In the genomic region with DNA sequence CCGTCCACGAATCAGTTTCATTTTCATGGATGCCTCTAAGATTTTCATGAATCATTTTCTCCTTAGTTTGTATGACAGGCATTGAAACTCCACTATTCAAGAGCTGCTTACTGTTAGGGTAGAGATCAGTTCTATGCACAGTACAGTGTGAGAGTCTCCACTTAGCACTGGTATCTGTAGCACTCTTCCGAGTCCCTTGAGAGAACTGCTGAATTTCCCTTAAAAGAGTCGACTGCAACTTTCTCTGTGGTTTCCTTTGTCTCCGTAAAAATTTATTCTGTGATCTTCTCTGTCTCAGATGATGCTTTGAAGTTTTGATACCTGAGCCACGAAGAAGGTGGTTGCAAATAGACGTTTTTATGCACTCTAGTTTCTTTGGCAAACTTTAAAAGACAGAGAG, we compare ENCODE assay signal across 21 cellular contexts. TPM values are rescaled to one million over a fixed set of nuclear protein-coding genes. Genes with fewer than 3 reads are reported as not detected.
DNase-seq lines count a peak whose midpoint lies in the region; ATAC-seq and TF ChIP-seq lines count a peak whose summit lies in the region.
"Had no signal": no experiment of that assay in that cellular context is flagged by ENCODE, and none has a peak within 500 bp of the region (broad histone marks: within the 10 kb centered on the region; RNA-seq: fewer than 3 reads in every experiment).

No MANE protein-coding gene starts in this region.

- ATAC-seq in HG02798 (IDR thresholded peaks at IDR 0.05; ENCODE audit: poor library complexity, unreplicated experiment) (peak; percentile 39), HG03095 (IDR thresholded peaks at IDR 0.05; ENCODE audit: unreplicated experiment) (no peak)
- peak; percentile 97 for ATAC-seq in activated T-helper 17 cell treated with anti-CD3 and anti-CD28 coated beads, Interleukin-2, amount 50 U/mL, for 72 hours (replicated peaks)
- ATAC-seq in natural killer cell treated with Interleukin-12 subunit alpha and Interleukin-12 subunit beta and Interleukin-15 and Interleukin-18, amount 100 ng/mL, for 72 hours: peak in 1 of 2 donors; percentile 79
- ATAC-seq: gastroesophageal sphincter, K562, pancreas had no signal

- DNase-seq in activated CD4-positive, alpha-beta T cell treated with anti-CD3 and anti-CD28 coated beads, Interleukin-2, amount 10 ng/mL, durations not matched to agents 7 days and 5 days: peak; percentile 44
- no peak for DNase-seq in activated CD4-positive, alpha-beta T cell treated with anti-CD3 and anti-CD28 coated beads for 1 hour
- DNase-seq in natural killer cell treated with Interleukin-12 subunit alpha and Interleukin-12 subunit beta and Interleukin-15 and Interleukin-18, amount 100 ng/mL, for 72 hours (ENCODE audit: low spot score): no peak
- no peak for DNase-seq in SK-N-SH
- no peak for DNase-seq in type B pancreatic cell (ENCODE audit: extremely low spot score, unreplicated experiment)
- DNase-seq: colonic mucosa; DMS79 treated with DMSO at 0.1 percent for 48 hours; left ventricle myocardium inferior; NCI-H1092 treated with DMSO at 0.1 percent for 48 hours; NK-92 treated with Interleukin-12 subunit alpha and Interleukin-12 subunit beta, amount 100 ng/mL, for 24 hours; pancreas; upper lobe of left lung had no signal

- no peaks in the 10 kb centered on the region; a peak in 1 of 4 replicates for H3K4me1 ChIP-seq in SK-N-SH (ENCODE audit: control insufficient read depth in 1 of 2, insufficient read depth in 2 of 2, low read depth in 1 of 2, low read length in 1 of 2)
- H3K4me1 ChIP-seq: A549, colonic mucosa, gastroesophageal sphincter, left ventricle myocardium inferior, pancreas, upper lobe of left lung had no signal

- H3K4me1 Mint-ChIP-seq in activated CD4-positive, alpha-beta T cell treated with anti-CD3 and anti-CD28 coated beads, Interleukin-2, amount 10 ng/mL, durations not matched to agents 7 days and 5 days: peaks cover 81% of the 10 kb centered on the region
- peaks cover 31% of the 10 kb centered on the region for H3K4me1 Mint-ChIP-seq in activated T-helper 17 cell treated with anti-CD3 and anti-CD28 coated beads, Interleukin-2, amount 50 U/mL, for 72 hours
- H3K4me1 Mint-ChIP-seq in natural killer cell treated with Interleukin-12 subunit alpha and Interleukin-12 subunit beta and Interleukin-15 and Interleukin-18, amount 100 ng/mL, for 72 hours (ENCODE audit: low read depth in 2 of 2): peaks cover 40 to 44% of the 10 kb centered on the region in 2 donors
- H3K4me1 Mint-ChIP-seq in type B pancreatic cell (ENCODE audit: unreplicated experiment): no peaks in the 10 kb centered on the region

- H2AFZ ChIP-seq in SK-N-SH (ENCODE audit: low read depth): no peak overlapping the region

- H3K27ac Mint-ChIP-seq in activated CD4-positive, alpha-beta T cell treated with anti-CD3 and anti-CD28 coated beads, Interleukin-2, amount 10 ng/mL, durations not matched to agents 7 days and 5 days: peak overlapping the region; percentile 92
- H3K27ac Mint-ChIP-seq in activated T-helper 17 cell treated with anti-CD3 and anti-CD28 coated beads, Interleukin-2, amount 50 U/mL, for 72 hours: peak overlapping the region; percentile 91
- H3K27ac Mint-ChIP-seq in natural killer cell treated with Interleukin-12 subunit alpha and Interleukin-12 subunit beta and Interleukin-15 and Interleukin-18, amount 100 ng/mL, for 72 hours: peak overlapping the region; percentile 78 to 92
- H3K27ac Mint-ChIP-seq in type B pancreatic cell: no peak overlapping the region

- 91% methylated on average over 7 of the region's 7 CpGs for WGBS in SK-N-SH (ENCODE audit: low lambda C conversion rate)

- no peaks in the 10 kb centered on the region for H3K27me3 ChIP-seq in SK-N-SH (ENCODE audit: insufficient read depth)
- H3K27me3 ChIP-seq: colonic mucosa, gastroesophageal sphincter, pancreas, upper lobe of left lung had no signal

- H3K9ac ChIP-seq in SK-N-SH: no peak overlapping the region

- H3K36me3 ChIP-seq in SK-N-SH (replicated peaks in 1 of 2; ENCODE audit: control insufficient read depth in 1 of 2, insufficient read depth in 2 of 2, low read length in 1 of 2): peaks cover 79 to 91% of the 10 kb centered on the region in 2 experiments

- TF ChIP-seq EP300 in SK-N-SH (IDR thresholded peaks at IDR 0.05; ENCODE audit: borderline replicate concordance in 1 of 2, low read depth in 1 of 2, low read length in 1 of 2): no peak

- H3K27me3 Mint-ChIP-seq in activated CD4-positive, alpha-beta T cell treated with anti-CD3 and anti-CD28 coated beads, Interleukin-2, amount 10 ng/mL, durations not matched to agents 7 days and 5 days: no peaks in the 10 kb centered on the region
- no peaks in the 10 kb centered on the region for H3K27me3 Mint-ChIP-seq in activated T-helper 17 cell treated with anti-CD3 and anti-CD28 coated beads, Interleukin-2, amount 50 U/mL, for 72 hours
- H3K27me3 Mint-ChIP-seq in natural killer cell treated with Interleukin-12 subunit alpha and Interleukin-12 subunit beta and Interleukin-15 and Interleukin-18, amount 100 ng/mL, for 72 hours: no peaks in the 10 kb centered on the region
- no peaks in the 10 kb centered on the region for H3K27me3 Mint-ChIP-seq in type B pancreatic cell

- H3K4me3 Mint-ChIP-seq in activated CD4-positive, alpha-beta T cell treated with anti-CD3 and anti-CD28 coated beads, Interleukin-2, amount 10 ng/mL, durations not matched to agents 7 days and 5 days: peak overlapping the region; percentile 66
- peak overlapping the region; percentile 76 for H3K4me3 Mint-ChIP-seq in activated T-helper 17 cell treated with anti-CD3 and anti-CD28 coated beads, Interleukin-2, amount 50 U/mL, for 72 hours
- peak overlapping the region; percentile 71 for H3K4me3 Mint-ChIP-seq in natural killer cell treated with Interleukin-12 subunit alpha and Interleukin-12 subunit beta and Interleukin-15 and Interleukin-18, amount 100 ng/mL, for 72 hours
- H3K4me3 Mint-ChIP-seq in type B pancreatic cell: no peak overlapping the region

- no peaks in the 10 kb centered on the region for H3K9me3 ChIP-seq in SK-N-SH
- H3K9me3 ChIP-seq: A549, colonic mucosa, gastroesophageal sphincter, left ventricle myocardium inferior, pancreas, upper lobe of left lung had no signal

- no peak overlapping the region for H3K27ac ChIP-seq in SK-N-SH (ENCODE audit: low read depth in 2 of 2, low read length in 1 of 2)
- H3K27ac ChIP-seq: A549, C4-2B, colonic mucosa, epithelial cell of prostate, gastroesophageal sphincter, left ventricle myocardium inferior, pancreas, RWPE1, upper lobe of left lung had no signal

- no peaks in the 10 kb centered on the region for H4K20me1 ChIP-seq in SK-N-SH (ENCODE audit: insufficient read depth)

- POLR2A ChIA-PET in activated CD4-positive, alpha-beta T cell treated with anti-CD3 and anti-CD28 coated beads, Interleukin-2, amount 10 ng/mL, durations not matched to agents 7 days and 5 days (lab: Charles Lee): interaction anchor here (0.8 kb wide), 1 partner anchor 12 kb away, joined by 3 read pairs; no protein-coding TSS in a partner anchor
- POLR2A ChIA-PET in SK-N-SH (lab: Yijun Ruan, JAX): no interaction called here

- CTCF ChIA-PET in activated CD4-positive, alpha-beta T cell treated with anti-CD3 and anti-CD28 coated beads, Interleukin-2, amount 10 ng/mL, durations not matched to agents 7 days and 5 days (lab: Charles Lee): interaction anchor here (0.8 to 1.5 kb wide), 4 partner anchors 13 to 271 kb away, joined by 3 read pairs; a partner anchor contains a TSS
- CTCF ChIA-PET in SK-N-SH (lab: Yijun Ruan, JAX): interaction anchor here (0.9 to 2.3 kb wide), 3 partner anchors 14 to 283 kb away, joined by 3 to 7 read pairs (median 3); a partner anchor contains a TSS

- no peak for TF ChIP-seq RAD21 in SK-N-SH (IDR thresholded peaks at IDR 0.05; ENCODE audit: low read length)

- no peak overlapping the region for H3K4me3 ChIP-seq in SK-N-SH (ENCODE audit: low read depth in 2 of 2, low read length in 1 of 2)
- H3K4me3 ChIP-seq: A549, colonic mucosa, gastroesophageal sphincter, K562, left ventricle myocardium inferior, pancreas, upper lobe of left lung had no signal

- TF ChIP-seq CTCF in SK-N-SH (IDR thresholded peaks at IDR 0.05) (no peak), type B pancreatic cell (conservative IDR thresholded peaks at IDR 0.05) (no peak)

- H3K36me3 Mint-ChIP-seq in activated CD4-positive, alpha-beta T cell treated with anti-CD3 and anti-CD28 coated beads, Interleukin-2, amount 10 ng/mL, durations not matched to agents 7 days and 5 days (ENCODE audit: low read depth): peaks cover 75% of the 10 kb centered on the region
- peaks cover 96% of the 10 kb centered on the region for H3K36me3 Mint-ChIP-seq in activated T-helper 17 cell treated with anti-CD3 and anti-CD28 coated beads, Interleukin-2, amount 50 U/mL, for 72 hours (ENCODE audit: low read depth)
- H3K36me3 Mint-ChIP-seq in natural killer cell treated with Interleukin-12 subunit alpha and Interleukin-12 subunit beta and Interleukin-15 and Interleukin-18, amount 100 ng/mL, for 72 hours: peaks cover 46% of the 10 kb centered on the region
- H3K36me3 Mint-ChIP-seq in type B pancreatic cell: peaks cover 41% of the 10 kb centered on the region

- peaks cover 27% of the 10 kb centered on the region for H3K79me2 ChIP-seq in SK-N-SH (ENCODE audit: insufficient read depth)

- no peaks in the 10 kb centered on the region for H3K9me2 ChIP-seq in SK-N-SH

- no peaks in the 10 kb centered on the region for H3K9me3 Mint-ChIP-seq in activated CD4-positive, alpha-beta T cell treated with anti-CD3 and anti-CD28 coated beads, Interleukin-2, amount 10 ng/mL, durations not matched to agents 7 days and 5 days
- H3K9me3 Mint-ChIP-seq in activated T-helper 17 cell treated with anti-CD3 and anti-CD28 coated beads, Interleukin-2, amount 50 U/mL, for 72 hours: no peaks in the 10 kb centered on the region
- no peaks in the 10 kb centered on the region for H3K9me3 Mint-ChIP-seq in natural killer cell treated with Interleukin-12 subunit alpha and Interleukin-12 subunit beta and Interleukin-15 and Interleukin-18, amount 100 ng/mL, for 72 hours
- H3K9me3 Mint-ChIP-seq in type B pancreatic cell: no peaks in the 10 kb centered on the region

- H3F3A ChIP-seq in SK-N-SH (replicated peaks; ENCODE audit: insufficient read depth): peaks cover 17% of the 10 kb centered on the region

- H3K4me2 ChIP-seq in SK-N-SH: no peak overlapping the region
- H3K4me2 ChIP-seq: A549 had no signal

RNA-seq across cellular contexts. Expression of a gene that starts 14.8 kb away (rescaled TPM):
- 10 to 100 TPM; 27.6 to 29.6 TPM for total RNA-seq in activated CD4-positive, alpha-beta T cell treated with anti-CD3 and anti-CD28 coated beads, Interleukin-2, amount 10 ng/mL, durations not matched to agents 7 days and 5 days
- total RNA-seq in activated T-helper 17 cell treated with anti-CD3 and anti-CD28 coated beads, Interleukin-2, amount 50 U/mL, for 72 hours: 10 to 100 TPM; 18.8 to 23.6 TPM
- total RNA-seq in natural killer cell treated with Interleukin-12 subunit alpha and Interleukin-12 subunit beta and Interleukin-15 and Interleukin-18, amount 100 ng/mL, for 72 hours: 10 to 100 TPM; 41.5 to 43.2 TPM
- 19.2 and 20.1 TPM in 2 replicates for polyA plus RNA-seq in SK-N-SH (2012; rRNA removed)
- 16.1 and 16.7 TPM in 2 replicates for polyA plus RNA-seq in SK-N-SH (2012; cell fraction: cytosol; rRNA removed)
- polyA plus RNA-seq in SK-N-SH (2012; cell fraction: nucleus; rRNA removed): 16.0 and 34.3 TPM in 2 replicates
- 20.3 and 25.9 TPM in 2 replicates for total RNA-seq in type B pancreatic cell (ENCODE audit: low replicate concordance)

RNA-seq across cellular contexts. Expression of a gene that starts 30.7 kb away (rescaled TPM):
- 1 to 10 TPM; 8.8 TPM for total RNA-seq in activated CD4-positive, alpha-beta T cell treated with anti-CD3 and anti-CD28 coated beads, Interleukin-2, amount 10 ng/mL, durations not matched to agents 7 days and 5 days
- 1 to 10 TPM; 5.7 to 6.7 TPM for total RNA-seq in activated T-helper 17 cell treated with anti-CD3 and anti-CD28 coated beads, Interleukin-2, amount 50 U/mL, for 72 hours
- total RNA-seq in natural killer cell treated with Interleukin-12 subunit alpha and Interleukin-12 subunit beta and Interleukin-15 and Interleukin-18, amount 100 ng/mL, for 72 hours: 1 to 10 TPM; 3.7 to 8.3 TPM
- 0.02 and 0.03 TPM in 2 replicates for polyA plus RNA-seq in SK-N-SH (2012; rRNA removed)
- polyA plus RNA-seq in SK-N-SH (2012; cell fraction: cytosol; rRNA removed): 0.03 and 0.04 TPM in 2 replicates
- polyA plus RNA-seq in SK-N-SH (2012; cell fraction: nucleus; rRNA removed): 0.14 TPM in 1 of 2 replicates, not detected in the other
- 2.1 and 4.5 TPM in 2 replicates for total RNA-seq in type B pancreatic cell (ENCODE audit: low replicate concordance)
